Comparison of ENCODE assay signal across 11 cellular contexts in genomic region chr2:36451512-36451911, GRCh38.
DNase-seq lines count a peak whose midpoint lies in the region; ATAC-seq and TF ChIP-seq lines count a peak whose summit lies in the region.
"Had no signal": no experiment of that assay in that cellular context is flagged by ENCODE, and none has a peak within 500 bp of the region (broad histone marks: within the 10 kb centered on the region; RNA-seq: fewer than 3 reads in every experiment).

No MANE protein-coding gene starts in this region.

- H3K4me1 ChIP-seq in left lung (peaks cover 9 to 17% of the 10 kb centered on the region in 2 donors), aorta (ENCODE audit: control insufficient read depth in 1 of 2, insufficient read depth in 2 of 2, low read length in 2 of 2) (peaks cover 17 to 40% of the 10 kb centered on the region in 2 donors)

- 25 to 26% methylated on average over 5 of the region's 5 CpGs for WGBS in aorta, 2 donors

- DNase-seq in Right ventricle myocardium superior = no peak
- no peak for DNase-seq in Right ventricle myocardium inferior (ENCODE audit: missing footprints)
- DNase-seq in cardiac fibroblast (ENCODE audit: low read depth in 2 of 2) = peak; percentile 58 to 87
- DNase-seq in left lung = no peak
- no peak for DNase-seq in aorta
- DNase-seq in cerebellar cortex (ENCODE audit: low spot score) = no peak
- no peak for DNase-seq in substantia nigra (lab: John Stamatoyannopoulos, UW)
- DNase-seq: lower lobe of right lung, NCI-H510A treated with DMSO at 0.1 percent for 48 hours, T-helper 1 cell had no signal

- H3K27ac ChIP-seq in left lung (peak overlapping the region in 1 of 2 donors; percentile 10), aorta (ENCODE audit: low read depth in 1 of 2, low read length in 2 of 2) (peak overlapping the region; percentile 85 to 88), substantia nigra (ENCODE audit: low read depth, low read length, poor library complexity, severe bottlenecking) (no peak overlapping the region)
- H3K27ac ChIP-seq: lower lobe of right lung had no signal

- no peaks in the 10 kb centered on the region for H3K27me3 ChIP-seq in left lung
- H3K27me3 ChIP-seq in aorta (ENCODE audit: control insufficient read depth in 1 of 2, insufficient read depth in 2 of 2, low read length in 1 of 2) = no peaks in the 10 kb centered on the region

- no peak for TF ChIP-seq CTCF in cardiac fibroblast (IDR thresholded peaks at IDR 0.05; ENCODE audit: low read depth, low read length)
- no peak for TF ChIP-seq CTCF in left lung (IDR thresholded peaks at IDR 0.05)

- intact Hi-C loops in Right ventricle myocardium superior (cut with DNase I) = no loop called here
- intact Hi-C loops in Right ventricle myocardium inferior (cut with DNase I) = no loop called here
- intact Hi-C loops in left lung (cut with DNase I) = no loop called here
- intact Hi-C loops in aorta (cut with DNase I) = loop anchor here (5.0 kb wide), 2 partner anchors 36 to 39 kb away; no protein-coding TSS in a partner anchor

- H3K36me3 ChIP-seq in left lung = peaks cover 0 to 10% of the 10 kb centered on the region in 2 donors
- peaks cover 0 to 2% of the 10 kb centered on the region in 2 donors for H3K36me3 ChIP-seq in aorta (ENCODE audit: control insufficient read depth in 1 of 2, insufficient read depth in 2 of 2, low read length in 1 of 2)

- ATAC-seq in Right ventricle myocardium superior (ENCODE audit: poor library complexity) (peak; percentile 9), Right ventricle myocardium inferior (no peak), left lung (peak; percentile 20), aorta (ENCODE audit: low FRiP score) (no peak), GM19463 (IDR thresholded peaks at IDR 0.05; ENCODE audit: unreplicated experiment) (no peak)

- H3K4me3 ChIP-seq in cardiac fibroblast (replicated peaks in 1 of 2; ENCODE audit: low read depth in 2 of 2, low read length in 2 of 2) (no peak overlapping the region), left lung (no peak overlapping the region), aorta (ENCODE audit: low read length in 2 of 2) (no peak overlapping the region)
- H3K4me3 ChIP-seq: lower lobe of right lung had no signal

- H3K9me3 ChIP-seq in left lung = no peaks in the 10 kb centered on the region
- H3K9me3 ChIP-seq in aorta (ENCODE audit: control insufficient read depth, low read length) = no peaks in the 10 kb centered on the region
- H3K9me3 ChIP-seq: lower lobe of right lung had no signal

Comparison
In these comparisons a context has a peak if more than half of its experiments do, and no peak if none do; other contexts are left out.
1. ATAC-seq: peak in Right ventricle myocardium superior (single experiment) and left lung (single experiment); none in Right ventricle myocardium inferior (single experiment), aorta (single experiment) and GM19463 (single experiment).
2. DNase-seq: peak in cardiac fibroblast (2 of 2); none in Right ventricle myocardium superior (single experiment), Right ventricle myocardium inferior (single experiment), left lung (0 of 2), aorta (0 of 2), cerebellar cortex (single experiment) and substantia nigra (0 of 49).
3. intact Hi-C loops: an anchor here in aorta (5.0 kb wide); none called in Right ventricle myocardium superior, Right ventricle myocardium inferior and left lung.